ENCODE assay signal across 9 cellular contexts in the genomic region with DNA sequence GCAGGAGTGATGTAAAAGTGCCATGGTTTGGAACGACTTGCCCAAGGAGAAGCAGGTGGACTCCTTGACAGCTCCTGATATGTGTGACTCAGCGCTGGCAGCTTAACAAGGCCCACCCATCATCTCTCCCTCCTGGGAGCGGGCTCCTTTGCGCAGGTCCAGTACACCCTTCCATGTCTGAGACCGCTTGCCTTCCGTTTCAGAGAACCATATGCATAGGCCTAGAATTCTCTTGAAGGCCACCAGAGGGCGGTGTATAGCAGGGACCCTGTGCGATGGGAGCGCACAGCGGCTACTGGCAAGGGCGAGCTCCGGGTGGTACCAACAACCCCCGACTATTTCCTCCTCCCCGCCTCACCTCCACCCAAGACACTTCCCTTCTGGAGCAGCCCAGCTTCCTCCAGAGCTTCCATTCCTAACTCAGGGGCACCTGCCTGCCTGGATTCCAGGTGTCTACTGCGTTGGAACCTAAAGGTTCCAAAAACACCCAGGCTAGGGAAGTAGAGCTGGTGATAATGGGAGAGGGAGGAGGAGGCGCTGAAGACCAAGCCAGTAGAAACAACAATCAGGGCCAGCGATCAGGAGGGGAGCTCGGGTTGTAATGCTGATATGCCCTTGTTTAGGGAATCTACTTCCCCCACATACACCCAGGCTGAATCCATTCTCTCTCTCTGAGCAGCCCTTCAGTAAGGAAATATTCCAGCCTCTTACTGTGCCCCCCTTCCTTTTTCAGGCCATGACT. TPM values are rescaled to one million over a fixed set of nuclear protein-coding genes. Genes with fewer than 3 reads are reported as not detected.
DNase-seq lines count a peak whose midpoint lies in the region; ATAC-seq and TF ChIP-seq lines count a peak whose summit lies in the region.
"Had no signal": no experiment of that assay in that cellular context is flagged by ENCODE, and none has a peak within 500 bp of the region (broad histone marks: within the 10 kb centered on the region; RNA-seq: fewer than 3 reads in every experiment).

No MANE protein-coding gene starts in this region.

- POLR2A ChIA-PET in CD4-positive, alpha-beta T cell (lab: Charles Lee): interaction anchor here (0.6 to 2.9 kb wide), 9 partner anchors 9 to 162 kb away, joined by 3 to 30 read pairs (median 9); a partner anchor contains a TSS

- H3K9me3 Mint-ChIP-seq in CD4-positive, alpha-beta T cell: no peaks in the 10 kb centered on the region
- H3K9me3 Mint-ChIP-seq in endodermal cell: no peaks in the 10 kb centered on the region

- CTCF ChIA-PET in CD4-positive, alpha-beta T cell (lab: Charles Lee): interaction anchor here (0.7 to 3.7 kb wide), 22 partner anchors 9 to 235 kb away, joined by 3 to 46 read pairs (median 4); a partner anchor contains a TSS

- H3K9me3 ChIP-seq in CD4-positive, alpha-beta T cell (ENCODE audit: control insufficient read depth, low read length): no peaks in the 10 kb centered on the region
- H3K9me3 ChIP-seq in HUES6 (ENCODE audit: control insufficient read depth, insufficient read depth, low read depth, low read length): 0 out of 2 replicates have a peak, but pooled peaks cover 4% of the 10 kb centered on the region
- peaks cover 5% of the 10 kb centered on the region for H3K9me3 ChIP-seq in endodermal cell (ENCODE audit: control insufficient read depth, low read length)

- peak; percentile 43 to 68 (median 56) for DNase-seq in CD4-positive, alpha-beta T cell
- peak; percentile 76 for DNase-seq in NOMO-1 treated with DMSO at 0.1 percent for 48 hours (lab: John Stamatoyannopoulos, UW; ENCODE audit: unreplicated experiment)
- DNase-seq in activated CD8-positive, alpha-beta memory T cell treated with anti-CD3 and anti-CD28 coated beads for 24 hours: peak; percentile 82
- peak; percentile 93 for DNase-seq in endodermal cell
- DNase-seq in middle frontal gyrus (ENCODE audit: extremely low spot score, low spot score): peak; percentile 76
- peak; percentile 38 to 49 for DNase-seq in stimulated activated CD8-positive, alpha-beta memory T cell treated with anti-CD3 and anti-CD28 coated beads, Interleukin-4, amount 100 ng/mL, for 4 hours (ENCODE audit: low read depth in 2 of 2, low spot score in 1 of 2)

- H3K27ac Mint-ChIP-seq in CD4-positive, alpha-beta T cell: no peak overlapping the region
- H3K27ac Mint-ChIP-seq in endodermal cell: no peak overlapping the region

- peak overlapping the region; percentile 60 for H3K4me3 Mint-ChIP-seq in CD4-positive, alpha-beta T cell
- peak overlapping the region; percentile 15 for H3K4me3 Mint-ChIP-seq in endodermal cell

- H3K4me3 ChIP-seq in HUES6 (ENCODE audit: low read depth, low read length) (peak overlapping the region; percentile 51), endodermal cell (ENCODE audit: low read length) (no peak overlapping the region)

- no peak overlapping the region for H3K9ac ChIP-seq in HUES6 (ENCODE audit: low read length)
- H3K9ac ChIP-seq in endodermal cell (ENCODE audit: extremely low read depth, low read length, poor library complexity, severe bottlenecking): no peak overlapping the region

- H3K36me3 ChIP-seq in HUES6 (ENCODE audit: control insufficient read depth, insufficient read depth, low read length) (no peaks in the 10 kb centered on the region), endodermal cell (ENCODE audit: control insufficient read depth, insufficient read depth, low read length) (no peaks in the 10 kb centered on the region)

- 8 to 9% methylated on average over 5 to 18 of the region's 18 CpGs for WGBS in endodermal cell (ENCODE audit: insufficient coverage in 1 of 2, insufficient read length in 1 of 2), 2 experiments

- H3K4me1 Mint-ChIP-seq in CD4-positive, alpha-beta T cell (ENCODE audit: low read depth): peaks cover 52% of the 10 kb centered on the region
- peaks cover 14% of the 10 kb centered on the region for H3K4me1 Mint-ChIP-seq in endodermal cell

- ATAC-seq in CD4-positive, alpha-beta T cell (ENCODE audit: poor library complexity): peak; percentile 82
- peak; percentile 72 for ATAC-seq in GM21360 (IDR thresholded peaks at IDR 0.05; ENCODE audit: unreplicated experiment)

- no peaks in the 10 kb centered on the region for H3K36me3 Mint-ChIP-seq in CD4-positive, alpha-beta T cell (ENCODE audit: low read depth)
- no peaks in the 10 kb centered on the region for H3K36me3 Mint-ChIP-seq in endodermal cell (ENCODE audit: low read depth)

- H3K4me1 ChIP-seq in HUES6 (ENCODE audit: control insufficient read depth, insufficient read depth, low read length) (peaks cover 27% of the 10 kb centered on the region), endodermal cell (ENCODE audit: control insufficient read depth, insufficient read depth, low read length) (peaks cover 5% of the 10 kb centered on the region)

- peak; percentile 85 for TF ChIP-seq CTCF in CD4-positive, alpha-beta T cell (IDR thresholded peaks at IDR 0.05)
- TF ChIP-seq CTCF in endodermal cell (conservative IDR thresholded peaks at IDR 0.05): peak; percentile 94

- H3K27me3 ChIP-seq in CD4-positive, alpha-beta T cell (ENCODE audit: control insufficient read depth, insufficient read depth, low read length): peaks cover 51% of the 10 kb centered on the region
- peaks cover 77% of the 10 kb centered on the region for H3K27me3 ChIP-seq in HUES6 (ENCODE audit: control insufficient read depth, insufficient read depth, low read length)
- H3K27me3 ChIP-seq in endodermal cell (ENCODE audit: control insufficient read depth, insufficient read depth, low read length, poor library complexity, severe bottlenecking): peaks cover 84% of the 10 kb centered on the region

- intact Hi-C loops in CD4-positive, alpha-beta T cell (cut with DNase I, micrococcal nuclease): loop anchor here (1.0 to 2.0 kb wide), 4 partner anchors 24 to 147 kb away; a partner anchor contains a TSS

- H3K27ac ChIP-seq in CD4-positive, alpha-beta T cell (ENCODE audit: low read depth, low read length): no peak overlapping the region
- H3K27ac ChIP-seq in HUES6 (ENCODE audit: low read depth, low read length) (no peak overlapping the region), endodermal cell (ENCODE audit: low read depth, low read length) (no peak overlapping the region)

- H3K27me3 Mint-ChIP-seq in CD4-positive, alpha-beta T cell: peaks cover 62% of the 10 kb centered on the region
- peaks cover 86% of the 10 kb centered on the region for H3K27me3 Mint-ChIP-seq in endodermal cell (ENCODE audit: insufficient read depth)

RNA-seq across cellular contexts. Expression of a gene that starts 6.2 kb away (rescaled TPM):
- total RNA-seq in CD4-positive, alpha-beta T cell: 1 to 10 TPM in 1 of 2 experiments, under 1 TPM in 1; 0.71 to 1.1 TPM
- total RNA-seq in endodermal cell: under 1 TPM; 0.15 to 0.51 TPM
- polyA plus RNA-seq in endodermal cell (2013, experiment 1 of 2): 0.18 TPM
- polyA plus RNA-seq in endodermal cell (2013, experiment 2 of 2): 0.21 TPM
- total RNA-seq: activated CD8-positive, alpha-beta memory T cell treated with anti-CD3 and anti-CD28 coated beads for 36 hours had no signal

RNA-seq across cellular contexts. Expression of a gene that starts 18.6 kb away (rescaled TPM):
- total RNA-seq in CD4-positive, alpha-beta T cell: 1 to 10 TPM; 5.1 to 6.0 TPM
- total RNA-seq in endodermal cell: 1 to 10 TPM; 2.5 to 3.2 TPM
- 4.1 TPM for polyA plus RNA-seq in endodermal cell (2013, experiment 1 of 2)
- polyA plus RNA-seq in endodermal cell (2013, experiment 2 of 2): 3.7 TPM

RNA-seq across cellular contexts. Expression of a gene that starts 22.3 kb away (rescaled TPM):
- 100 to 1,000 TPM; 401 to 418 TPM for total RNA-seq in CD4-positive, alpha-beta T cell
- total RNA-seq in endodermal cell: 10 to 100 TPM; 89.5 to 98.6 TPM
- polyA plus RNA-seq in endodermal cell (2013, experiment 1 of 2): 124 TPM
- polyA plus RNA-seq in endodermal cell (2013, experiment 2 of 2): 83.6 TPM

RNA-seq across cellular contexts. Expression of a gene that starts 27.8 kb away (rescaled TPM):
- 100 to 1,000 TPM; 107 to 110 TPM for total RNA-seq in CD4-positive, alpha-beta T cell
- 100 to 1,000 TPM; 118 to 123 TPM for total RNA-seq in endodermal cell
- 30.1 TPM for polyA plus RNA-seq in endodermal cell (2013, experiment 1 of 2)
- polyA plus RNA-seq in endodermal cell (2013, experiment 2 of 2): 36.6 TPM

RNA-seq across cellular contexts. Expression of a gene that starts 42.8 kb away (rescaled TPM):
- 100 to 1,000 TPM; 116 to 120 TPM for total RNA-seq in CD4-positive, alpha-beta T cell
- 1,000 to 10,000 TPM; 1,474 to 1,587 TPM for total RNA-seq in endodermal cell
- polyA plus RNA-seq in endodermal cell (2013, experiment 1 of 2): 3,020 TPM
- 2,902 TPM for polyA plus RNA-seq in endodermal cell (2013, experiment 2 of 2)

Comparison
In these comparisons a context has a peak if more than half of its experiments do, and no peak if none do; other contexts are left out.
1. RNA of a gene that starts 22.3 kb away (total RNA-seq): 401 to 418 TPM in CD4-positive, alpha-beta T cell; 89.5 to 98.6 TPM in endodermal cell; every median in the first group is over 4 times any median in the second.
2. Peak in every context shown above with its lines, with median percentiles within 50 percentile points of each other: DNase-seq.